Comparison of ENCODE assay signal across 1 cellular context in genomic region chr2:17736989-17737388, GRCh38.
TF ChIP-seq lines count a peak whose summit lies in the region.

No MANE protein-coding gene starts in this region.

TF ChIP-seq in endothelial cell of umbilical vein, 7 proteins besides CTCF, POLR2A, EP300 and RAD21:
- TF ChIP-seq JUN (IDR thresholded peaks at IDR 0.05; ENCODE audit: borderline replicate concordance, insufficient read depth, insufficient read length, low read depth) (peak; percentile 73), MYC (IDR thresholded peaks at IDR 0.05; ENCODE audit: low read depth, low read length) (no peak), FOS (IDR thresholded peaks at IDR 0.05; ENCODE audit: borderline replicate concordance, insufficient read depth, low read length) (peak; percentile 29)
